Comparison of ENCODE assay signal across 19 cellular contexts in the genomic region with DNA sequence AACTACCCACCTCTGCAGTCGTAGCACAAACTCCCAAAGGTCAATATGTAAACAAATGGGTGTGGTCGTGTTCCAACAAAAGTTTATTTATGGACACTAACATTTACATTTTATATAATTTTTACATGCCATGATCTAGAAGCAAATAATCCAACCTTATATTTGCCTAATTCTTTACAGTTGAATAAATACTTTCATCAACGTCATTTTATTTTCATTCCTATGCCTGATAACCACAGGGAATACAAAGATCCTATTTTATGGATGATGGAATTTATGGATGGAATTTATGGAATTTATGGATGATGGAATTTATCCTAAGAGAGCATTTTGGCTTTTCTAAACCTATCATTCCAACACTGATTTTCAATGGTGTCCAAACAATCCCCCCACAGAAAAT.
DNase-seq lines count a peak whose midpoint lies in the region; ATAC-seq and TF ChIP-seq lines count a peak whose summit lies in the region.
"Had no signal": no experiment of that assay in that cellular context is flagged by ENCODE, and none has a peak within 500 bp of the region (broad histone marks: within the 10 kb centered on the region; RNA-seq: fewer than 3 reads in every experiment).

No MANE protein-coding gene starts in this region.

- H3K27ac Mint-ChIP-seq in Caco-2 (ENCODE audit: unreplicated experiment) (peak overlapping the region; percentile 95), osteocyte (ENCODE audit: unreplicated experiment) (peak overlapping the region; percentile 28)
- H3K27ac Mint-ChIP-seq in CD4-positive, alpha-beta T cell: no peak overlapping the region
- H3K27ac Mint-ChIP-seq: B cell; CD4-positive, CD25-positive, alpha-beta regulatory T cell; CD8-positive, alpha-beta memory T cell had no signal

- H3K9me3 ChIP-seq in Caco-2: peaks cover 45% of the 10 kb centered on the region
- H3K9me3 ChIP-seq in CD4-positive, alpha-beta T cell (ENCODE audit: control insufficient read depth, low read length): peaks cover 11% of the 10 kb centered on the region

- H3K4me1 ChIP-seq in Caco-2: peaks cover 51% of the 10 kb centered on the region

- CTCF ChIA-PET in Caco-2 (lab: Charles Lee): no interaction called here
- CTCF ChIA-PET in CD4-positive, alpha-beta T cell (lab: Charles Lee): no interaction called here

- POLR2A ChIA-PET in Caco-2 (lab: Charles Lee): no interaction called here
- POLR2A ChIA-PET in CD4-positive, alpha-beta T cell (lab: Charles Lee): no interaction called here

- intact Hi-C loops in Caco-2 (cut with micrococcal nuclease; ENCODE audit: unreplicated experiment): no loop called here
- intact Hi-C loops in CD4-positive, alpha-beta T cell (cut with DNase I, micrococcal nuclease): no loop called here

- no peak for DNase-seq in Caco-2
- peak; percentile 39 for DNase-seq in SK-MEL-5 (ENCODE audit: low read depth, low spot score)
- DNase-seq in osteocyte (ENCODE audit: extremely low spot score, unreplicated experiment): no peak
- DNase-seq in activated T-cell treated with anti-CD3 and anti-CD28 coated beads, Interleukin-2, amount 50 U/mL, for 1 hour: no peak
- no peak for DNase-seq in CD4-positive, alpha-beta T cell
- DNase-seq: CD4-positive, CD25-positive, alpha-beta regulatory T cell; CD8-positive, alpha-beta memory T cell; DMS 273 treated with DMSO at 0.1 percent for 48 hours; DMS79; EL; GDM1; GM23248; H7; HCEC 1CT had no signal

- H3K9me3 Mint-ChIP-seq in Caco-2 (ENCODE audit: unreplicated experiment) (peaks cover 17% of the 10 kb centered on the region), osteocyte (ENCODE audit: unreplicated experiment) (peaks cover 26% of the 10 kb centered on the region)
- H3K9me3 Mint-ChIP-seq in CD4-positive, alpha-beta T cell: peaks cover 6% of the 10 kb centered on the region

- H3K36me3 Mint-ChIP-seq in Caco-2 (ENCODE audit: insufficient read depth, unreplicated experiment): peaks cover 26% of the 10 kb centered on the region
- H3K36me3 Mint-ChIP-seq in osteocyte (ENCODE audit: unreplicated experiment): peaks cover 2% of the 10 kb centered on the region
- no peaks in the 10 kb centered on the region for H3K36me3 Mint-ChIP-seq in CD4-positive, alpha-beta T cell (ENCODE audit: low read depth)
- H3K36me3 Mint-ChIP-seq: CD4-positive, CD25-positive, alpha-beta regulatory T cell had no signal

- no peaks in the 10 kb centered on the region for H3K27me3 Mint-ChIP-seq in Caco-2 (ENCODE audit: insufficient read depth, unreplicated experiment)
- H3K27me3 Mint-ChIP-seq in osteocyte (ENCODE audit: unreplicated experiment): no peaks in the 10 kb centered on the region
- H3K27me3 Mint-ChIP-seq in CD4-positive, alpha-beta T cell: peaks cover 47% of the 10 kb centered on the region

- no TSS peak for BruUV-seq in Caco-2 (replicated peaks; lab: Mats Ljungman, UMichigan)

- no peak overlapping the region for H3K4me3 ChIP-seq in Caco-2 (ENCODE audit: low read depth, low read length)
- H3K4me3 ChIP-seq: BLaER1, GM12878, GM23248 had no signal

- no peaks in the 10 kb centered on the region for H3K27me3 ChIP-seq in Caco-2 (replicated peaks; ENCODE audit: control insufficient read depth, insufficient read depth, low read length)
- H3K27me3 ChIP-seq in CD4-positive, alpha-beta T cell (ENCODE audit: control insufficient read depth, insufficient read depth, low read length): peaks cover 11% of the 10 kb centered on the region
- H3K27me3 ChIP-seq: BLaER1 had no signal

- no peak overlapping the region for H3K4me3 Mint-ChIP-seq in Caco-2 (ENCODE audit: unreplicated experiment)
- no peak overlapping the region for H3K4me3 Mint-ChIP-seq in osteocyte (ENCODE audit: unreplicated experiment)
- no peak overlapping the region for H3K4me3 Mint-ChIP-seq in CD4-positive, alpha-beta T cell
- H3K4me3 Mint-ChIP-seq: B cell; CD4-positive, CD25-positive, alpha-beta regulatory T cell; CD8-positive, alpha-beta memory T cell had no signal

- H3K27ac ChIP-seq in CD4-positive, alpha-beta T cell (ENCODE audit: low read depth, low read length): no peak overlapping the region
- H3K27ac ChIP-seq: BLaER1, C4-2B, GM23248 had no signal

- H3K36me3 ChIP-seq in Caco-2 (ENCODE audit: control insufficient read depth, insufficient read depth, low read length): no peaks in the 10 kb centered on the region
- H3K36me3 ChIP-seq: BLaER1 had no signal

- in situ Hi-C loops in SK-MEL-5 (cut with HindIII; ENCODE audit: low pct_unique_long_range_greater_than_20kb, low sequenced_read_pairs): no loop called here

- no peak for TF ChIP-seq CTCF in Caco-2 (IDR thresholded peaks at IDR 0.05; ENCODE audit: insufficient read depth in 1 of 2, low read depth in 1 of 2, low read length in 1 of 2, severe bottlenecking in 1 of 2, unreplicated experiment in 1 of 2)
- TF ChIP-seq CTCF in osteocyte (IDR thresholded peaks at IDR 0.05): no peak
- no peak for TF ChIP-seq CTCF in CD4-positive, alpha-beta T cell (IDR thresholded peaks at IDR 0.05)

- no peak for ATAC-seq in CD4-positive, alpha-beta T cell (ENCODE audit: poor library complexity)
- ATAC-seq in HG03196 (IDR thresholded peaks at IDR 0.05; ENCODE audit: unreplicated experiment): no peak
- ATAC-seq: GM12878 had no signal

- peaks cover 26% of the 10 kb centered on the region for H3K4me1 Mint-ChIP-seq in Caco-2 (ENCODE audit: low read depth, unreplicated experiment)
- peaks cover 34% of the 10 kb centered on the region for H3K4me1 Mint-ChIP-seq in osteocyte (ENCODE audit: unreplicated experiment)
- H3K4me1 Mint-ChIP-seq in CD4-positive, alpha-beta T cell (ENCODE audit: low read depth): peaks cover 9% of the 10 kb centered on the region
- H3K4me1 Mint-ChIP-seq: B cell had no signal
